16 cellular contexts compared by ENCODE assay signal in genomic region chr6:129184324-129184723, GRCh38.
"Had no signal": no experiment of that assay in that cellular context is flagged by ENCODE, and none has a peak within 500 bp of the region (broad histone marks: within the 10 kb centered on the region; RNA-seq: fewer than 3 reads in every experiment).

No MANE protein-coding gene starts in this region.

- H3K9me3 Mint-ChIP-seq: activated CD4-positive, alpha-beta T cell treated with anti-CD3 and anti-CD28 coated beads, Interleukin-2, amount 10 ng/mL, durations not matched to agents 7 days and 5 days; activated naive CD8-positive, alpha-beta T cell treated with anti-CD3 and anti-CD28 coated beads for 36 hours; memory B cell; stimulated activated effector memory CD8-positive, alpha-beta T cell treated with anti-CD3 and anti-CD28 coated beads, Interleukin-12 subunit alpha, Interleukin-12 subunit beta, amount 100 ng/mL, for 72 hours had no signal

- H3K27me3 Mint-ChIP-seq: activated CD4-positive, alpha-beta T cell treated with anti-CD3 and anti-CD28 coated beads, Interleukin-2, amount 10 ng/mL, durations not matched to agents 7 days and 5 days; memory B cell had no signal

- H3K4me3 ChIP-seq: gastrocnemius medialis, left lung, psoas muscle, thoracic aorta, upper lobe of right lung had no signal

- H3K27ac Mint-ChIP-seq: activated CD4-positive, alpha-beta T cell treated with anti-CD3 and anti-CD28 coated beads, Interleukin-2, amount 10 ng/mL, durations not matched to agents 7 days and 5 days; activated naive CD8-positive, alpha-beta T cell treated with anti-CD3 and anti-CD28 coated beads for 36 hours; memory B cell; natural killer cell treated with Interleukin-12 subunit alpha and Interleukin-12 subunit beta and Interleukin-15 and Interleukin-18, amount 100 ng/mL, for 72 hours; stimulated activated effector memory CD8-positive, alpha-beta T cell treated with anti-CD3 and anti-CD28 coated beads, Interleukin-12 subunit alpha, Interleukin-12 subunit beta, amount 100 ng/mL, for 72 hours had no signal

- H3K36me3 Mint-ChIP-seq: activated naive CD8-positive, alpha-beta T cell treated with anti-CD3 and anti-CD28 coated beads for 36 hours; memory B cell; natural killer cell treated with Interleukin-12 subunit alpha and Interleukin-12 subunit beta and Interleukin-15 and Interleukin-18, amount 100 ng/mL, for 72 hours; stimulated activated effector memory CD8-positive, alpha-beta T cell treated with anti-CD3 and anti-CD28 coated beads, Interleukin-12 subunit alpha, Interleukin-12 subunit beta, amount 100 ng/mL, for 72 hours had no signal

- H3K4me1 Mint-ChIP-seq: activated CD4-positive, alpha-beta T cell treated with anti-CD3 and anti-CD28 coated beads, Interleukin-2, amount 10 ng/mL, durations not matched to agents 7 days and 5 days; activated naive CD8-positive, alpha-beta T cell treated with anti-CD3 and anti-CD28 coated beads for 36 hours; memory B cell; stimulated activated effector memory CD8-positive, alpha-beta T cell treated with anti-CD3 and anti-CD28 coated beads, Interleukin-12 subunit alpha, Interleukin-12 subunit beta, amount 100 ng/mL, for 72 hours had no signal

- DNase-seq: activated CD4-positive, alpha-beta T cell treated with anti-CD3 and anti-CD28 coated beads, Interleukin-2, amount 10 ng/mL, durations not matched to agents 7 days and 5 days; activated CD4-positive, CD25-positive, alpha-beta regulatory T cell; activated CD8-positive, alpha-beta memory T cell treated with anti-CD3 and anti-CD28 coated beads for 24 hours; activated naive CD8-positive, alpha-beta T cell treated with anti-CD3 and anti-CD28 coated beads for 36 hours; cerebellar nuclear complex; gastrocnemius medialis; islet precursor cell; left lung; psoas muscle; stimulated activated CD4-positive, alpha-beta T cell treated with anti-CD3 and anti-CD28 coated beads, Interleukin-12 subunit alpha, Interleukin-12 subunit beta, amount 100 ng/mL, for 4 hours; upper lobe of right lung had no signal

- H3K9me3 ChIP-seq: gastrocnemius medialis, left lung, psoas muscle, thoracic aorta, upper lobe of right lung had no signal

- H3K4me3 Mint-ChIP-seq: activated CD4-positive, alpha-beta T cell treated with anti-CD3 and anti-CD28 coated beads, Interleukin-2, amount 10 ng/mL, durations not matched to agents 7 days and 5 days; activated naive CD8-positive, alpha-beta T cell treated with anti-CD3 and anti-CD28 coated beads for 36 hours; memory B cell; natural killer cell treated with Interleukin-12 subunit alpha and Interleukin-12 subunit beta and Interleukin-15 and Interleukin-18, amount 100 ng/mL, for 72 hours; stimulated activated effector memory CD8-positive, alpha-beta T cell treated with anti-CD3 and anti-CD28 coated beads, Interleukin-12 subunit alpha, Interleukin-12 subunit beta, amount 100 ng/mL, for 72 hours had no signal

- H3K27ac ChIP-seq: gastrocnemius medialis, left lung, psoas muscle, thoracic aorta, upper lobe of right lung had no signal

- H3K36me3 ChIP-seq: gastrocnemius medialis, left lung, thoracic aorta, upper lobe of right lung had no signal

- H3K27me3 ChIP-seq: gastrocnemius medialis, left lung, upper lobe of right lung had no signal

- ATAC-seq: gastrocnemius medialis; left lung; natural killer cell treated with Interleukin-12 subunit alpha and Interleukin-12 subunit beta and Interleukin-15 and Interleukin-18, amount 100 ng/mL, for 72 hours; psoas muscle; sciatic nerve; stimulated activated effector memory CD8-positive, alpha-beta T cell treated with anti-CD3 and anti-CD28 coated beads, Interleukin-12 subunit alpha, Interleukin-12 subunit beta, amount 100 ng/mL, for 72 hours; upper lobe of right lung had no signal

- H3K4me1 ChIP-seq: gastrocnemius medialis, left lung, upper lobe of right lung had no signal
